ENCODE assay signal across 1 cellular context in genomic region chr7:28086198-28086597, GRCh38.
TF ChIP-seq lines count a peak whose summit lies in the region.

No MANE protein-coding gene starts in this region.

TF ChIP-seq in SK-N-SH, 30 proteins besides CTCF, POLR2A, EP300 and RAD21 (continued from another document):
- TF ChIP-seq REST (IDR thresholded peaks at IDR 0.05; ENCODE audit: low read depth, low read length), result no peak
- no peak for TF ChIP-seq NRF1 (IDR thresholded peaks at IDR 0.05; ENCODE audit: low read depth, low read length)
- no peak for TF ChIP-seq TEAD4 (IDR thresholded peaks at IDR 0.05; ENCODE audit: borderline replicate concordance, insufficient read depth)
- no peak for TF ChIP-seq MAX (IDR thresholded peaks at IDR 0.05; ENCODE audit: low read depth)
- TF ChIP-seq TAF1 (IDR thresholded peaks at IDR 0.05; ENCODE audit: borderline replicate concordance, low read depth, low read length), result no peak
- no peak for TF ChIP-seq YY1 (IDR thresholded peaks at IDR 0.05; ENCODE audit: low read depth)
- no peak for TF ChIP-seq PBX3 (IDR thresholded peaks at IDR 0.05)
- TF ChIP-seq TCF12 (IDR thresholded peaks at IDR 0.05), result no peak
